ENCODE assay signal across 12 cellular contexts in genomic region chr12:662541-663292, GRCh38. TPM values are rescaled to one million over a fixed set of nuclear protein-coding genes. Genes with fewer than 3 reads are reported as not detected.
DNase-seq lines count a peak whose midpoint lies in the region; ATAC-seq, FAIRE-seq and TF ChIP-seq lines count a peak whose summit lies in the region.
"Had no signal": no experiment of that assay in that cellular context is flagged by ENCODE, and none has a peak within 500 bp of the region (broad histone marks: within the 10 kb centered on the region; RNA-seq: fewer than 3 reads in every experiment).

No MANE protein-coding gene starts in this region.

- H3K27ac ChIP-seq in K562 (ENCODE audit: extremely low read depth, low read depth, low read length), result no peak overlapping the region
- H3K27ac ChIP-seq: prostate gland had no signal

- CTCF ChIA-PET in K562 (lab: Yijun Ruan, JAX; ENCODE audit: low intra/inter-chr PET ratio), result interaction anchor here (0.6 kb wide), 2 partner anchors 12 to 14 kb away, joined by 3 to 4 read pairs; no protein-coding TSS in a partner anchor

- no peak for TF ChIP-seq POLR2A in K562 (conservative IDR thresholded peaks at IDR 0.05)

- peak overlapping the region; percentile 59 for H3K4me2 ChIP-seq in K562 (ENCODE audit: insufficient read depth, low read length)

- H3K4me3 ChIP-seq in K562, result no peak overlapping the region
- H3K4me3 ChIP-seq: prostate gland had no signal

- H3K9me1 ChIP-seq in K562 (ENCODE audit: control insufficient read depth, insufficient read depth, low read length), result no peaks in the 10 kb centered on the region

- H3K36me3 ChIP-seq in K562 (ENCODE audit: control insufficient read depth, insufficient read depth, low read length), result no peaks in the 10 kb centered on the region
- H3K36me3 ChIP-seq: prostate gland had no signal

- peaks cover 9% of the 10 kb centered on the region for H3K27me3 Mint-ChIP-seq in stimulated activated naive CD8-positive, alpha-beta T cell treated with anti-CD3 and anti-CD28 coated beads, Interleukin-15, Interleukin-2, amounts not matched to agents 100 ng/mL and 50 ng/mL, for 24 hours
- no peaks in the 10 kb centered on the region for H3K27me3 Mint-ChIP-seq in mesothelial cell of epicardium (ENCODE audit: low read depth)

- peaks cover 56% of the 10 kb centered on the region for H3K4me1 Mint-ChIP-seq in stimulated activated naive CD8-positive, alpha-beta T cell treated with anti-CD3 and anti-CD28 coated beads, Interleukin-15, Interleukin-2, amounts not matched to agents 100 ng/mL and 50 ng/mL, for 24 hours (ENCODE audit: low read depth)
- H3K4me1 Mint-ChIP-seq in mesothelial cell of epicardium, result peaks cover 20% of the 10 kb centered on the region

- no peaks in the 10 kb centered on the region for H3K9me3 ChIP-seq in K562 (replicated peaks; ENCODE audit: control insufficient read depth, insufficient read depth, low read depth, low read length)
- H3K9me3 ChIP-seq: prostate gland had no signal

- DNase-seq in stimulated activated naive CD8-positive, alpha-beta T cell treated with anti-CD3 and anti-CD28 coated beads, Interleukin-15, Interleukin-2, amounts not matched to agents 100 U/mL and 50 U/mL, for 24 hours, result no peak
- DNase-seq in K562 (ENCODE audit: extremely low read depth in 1 of 4, low spot score in 3 of 4) (no peak), mesothelial cell of epicardium (ENCODE audit: low spot score in 2 of 2, unreplicated experiment in 2 of 2) (no peak), NCI-H2107 treated with DMSO at 0.1 percent for 48 hours (lab: John Stamatoyannopoulos, UW; ENCODE audit: unreplicated experiment) (no peak), DMS114 treated with DMSO at 0.1 percent for 48 hours (lab: John Stamatoyannopoulos, UW; ENCODE audit: unreplicated experiment) (no peak)
- DNase-seq: PC-3 had no signal

- no peak for TF ChIP-seq EP300 in K562 (IDR thresholded peaks at IDR 0.05; ENCODE audit: low read length)

- FAIRE-seq in K562 (lab: Jason Lieb, UNC), result no peak
- FAIRE-seq: colon had no signal

- no peak for ATAC-seq in stimulated activated naive CD8-positive, alpha-beta T cell treated with anti-CD3 and anti-CD28 coated beads, Interleukin-15, Interleukin-2, amounts not matched to agents 100 U/mL and 50 U/mL, for 24 hours
- ATAC-seq in K562, result no peak; the same call in 1 of the 3 replicates
- no peak for ATAC-seq in esophagus mucosa
- no peak for ATAC-seq in HG03442 (IDR thresholded peaks at IDR 0.05; ENCODE audit: unreplicated experiment)
- ATAC-seq: PC-3 had no signal

- peak overlapping the region; percentile 73 for H3K4me3 Mint-ChIP-seq in stimulated activated naive CD8-positive, alpha-beta T cell treated with anti-CD3 and anti-CD28 coated beads, Interleukin-15, Interleukin-2, amounts not matched to agents 100 ng/mL and 50 ng/mL, for 24 hours
- H3K4me3 Mint-ChIP-seq in mesothelial cell of epicardium, result no peak overlapping the region

- in situ Hi-C loops in K562 (cut with MboI), result no loop called here

- H3K9ac ChIP-seq in K562 (ENCODE audit: insufficient read depth in 1 of 2, low read depth in 2 of 2, low read length in 2 of 2), result peak overlapping the region in 1 of 2 experiments; percentile 55; a peak in 1 of 4 replicates

- H4K20me1 ChIP-seq in K562 (replicated peaks; ENCODE audit: control insufficient read depth, insufficient read depth, low read length), result no peaks in the 10 kb centered on the region

- POLR2A ChIA-PET in K562 (lab: Yijun Ruan, JAX), result interaction anchor here (0.6 to 1.0 kb wide), 2 partner anchors 87 to 105 kb away, joined by 3 read pairs; no protein-coding TSS in a partner anchor

- no peaks in the 10 kb centered on the region for H3K9me3 Mint-ChIP-seq in stimulated activated naive CD8-positive, alpha-beta T cell treated with anti-CD3 and anti-CD28 coated beads, Interleukin-15, Interleukin-2, amounts not matched to agents 100 ng/mL and 50 ng/mL, for 24 hours
- no peaks in the 10 kb centered on the region for H3K9me3 Mint-ChIP-seq in mesothelial cell of epicardium

- no peaks in the 10 kb centered on the region for H3K27me3 ChIP-seq in K562 (ENCODE audit: control insufficient read depth in 2 of 2, insufficient read depth in 2 of 2, low read length in 2 of 2)

- H3K27ac Mint-ChIP-seq in stimulated activated naive CD8-positive, alpha-beta T cell treated with anti-CD3 and anti-CD28 coated beads, Interleukin-15, Interleukin-2, amounts not matched to agents 100 ng/mL and 50 ng/mL, for 24 hours, result peak overlapping the region; percentile 82
- H3K27ac Mint-ChIP-seq in mesothelial cell of epicardium, result peak overlapping the region; percentile 72

- TF ChIP-seq RAD21 in K562 (CRISPR knock-in tag; conservative IDR thresholded peaks at IDR 0.05 in 1 of 2, IDR thresholded peaks at IDR 0.05 in 1 of 2), result no peak

- no peaks in the 10 kb centered on the region for H3K79me2 ChIP-seq in K562 (ENCODE audit: control insufficient read depth, insufficient read depth, low read length)

- WGBS in K562 (ENCODE audit: insufficient coverage, low coverage, missing lambda C conversion rate), result 31% methylated on average over 5 of the region's 8 CpGs

- H3K36me3 Mint-ChIP-seq in stimulated activated naive CD8-positive, alpha-beta T cell treated with anti-CD3 and anti-CD28 coated beads, Interleukin-15, Interleukin-2, amounts not matched to agents 100 ng/mL and 50 ng/mL, for 24 hours (ENCODE audit: low read depth), result no peaks in the 10 kb centered on the region
- no peaks in the 10 kb centered on the region for H3K36me3 Mint-ChIP-seq in mesothelial cell of epicardium

- H2AFZ ChIP-seq in K562 (ENCODE audit: low read depth, low read length), result peak overlapping the region; percentile 80

- intact Hi-C loops in K562 (cut with micrococcal nuclease), result no loop called here

- peaks cover 8 to 24% of the 10 kb centered on the region in 2 experiments; a peak in 4 of 5 replicates for H3K4me1 ChIP-seq in K562 (replicated peaks in 1 of 2; ENCODE audit: control insufficient read depth in 2 of 2, insufficient read depth in 2 of 2, low read length in 2 of 2)

- TF ChIP-seq CTCF in K562 (IDR thresholded peaks at IDR 0.05 in 2 of 3, conservative IDR thresholded peaks at IDR 0.05 in 1 of 3; ENCODE audit: insufficient read depth in 2 of 3, low read depth in 1 of 3, low read length in 3 of 3) (no peak), mesothelial cell of epicardium (IDR thresholded peaks at IDR 0.05; ENCODE audit: unreplicated experiment) (no peak)

- BruUV-seq in K562 (replicated peaks; lab: Mats Ljungman, UMichigan), result no TSS peak

TF ChIP-seq in K562, 482 proteins besides CTCF, POLR2A, EP300 and RAD21 (continues in another document):
- TF ChIP-seq ZNF24 (IDR thresholded peaks at IDR 0.05), result no peak
- no peak for TF ChIP-seq EGR1 (conservative IDR thresholded peaks at IDR 0.05)
- peak; percentile 17 to 47; a peak in 2 of 4 replicates for TF ChIP-seq KDM1A (IDR thresholded peaks at IDR 0.05)
- no peak for TF ChIP-seq TFE3 (CRISPR knock-in tag; IDR thresholded peaks at IDR 0.05)
- TF ChIP-seq U2AF1 (optimal IDR thresholded peaks at IDR 0.05; ENCODE audit: low read depth, low read length), result no peak

RNA-seq across cellular contexts. Expression of gene NINJ2, which starts 0.5 kb away (rescaled TPM):
- total RNA-seq in K562 (2011; cell fraction: chromatin; rRNA removed; ENCODE audit: low replicate concordance), result 1.9 and 2.7 TPM in 2 replicates
- 2.0 and 2.1 TPM in 2 replicates for total RNA-seq in K562 (2011; cell fraction: nucleolus; rRNA removed)
- total RNA-seq in K562 (2011; cell fraction: nucleoplasm; rRNA removed), result 1.5 TPM in 2 replicates
- total RNA-seq in K562 (2014; rRNA removed) (3.6 and 4.5 TPM in 2 replicates), K562 (2014; rRNA removed; fragmentation: Illumina TruSeq; extraction: Trizol) (1.7 and 3.3 TPM in 2 replicates), K562 (2015; rRNA removed; fragmentation: Illumina TruSeq; extraction: Trizol) (4.0 and 4.9 TPM in 2 replicates), K562 (2021) (2.3 and 2.6 TPM in 2 replicates), mesothelial cell of epicardium (0.69 to 1.6 TPM (median 1.1 TPM) in 3 replicates), esophagus mucosa (2.9 TPM)
- polyA plus RNA-seq in K562 (2011; rRNA removed) (3.6 and 5.3 TPM in 2 replicates), K562 (2014; fragmentation: Illumina TruSeq; extraction: Trizol) (6.5 and 7.3 TPM in 2 replicates), K562 (2014; fragmentation: Nextera tagmentation; extraction: Ambion mirVana) (10 to 100 TPM; 10.6 to 16.0 TPM), K562 (2014; rRNA removed) (4.3 and 4.8 TPM in 2 replicates)
- 13.1 and 19.4 TPM in 2 replicates for polyA plus RNA-seq in K562 (2011; cell fraction: cytosol; rRNA removed)
- polyA plus RNA-seq in K562 (2011; cell fraction: nucleus; rRNA removed), result 4.1 and 4.4 TPM in 2 replicates
- 5.8 and 7.2 TPM in 2 replicates for polyA plus RNA-seq in K562 (2012)
- 5.5 and 8.4 TPM in 2 replicates for polyA minus RNA-seq in K562 (2011; rRNA and poly(A)+ RNA removed)
- 2.9 and 3.7 TPM in 2 replicates for polyA minus RNA-seq in K562 (2011; cell fraction: cytosol; rRNA and poly(A)+ RNA removed)
- polyA minus RNA-seq in K562 (2011; cell fraction: nucleus; rRNA and poly(A)+ RNA removed), result 0.81 and 2.6 TPM in 2 replicates
- total RNA-seq: Daoy, PC-3 had no signal
